ENCODE assay signal across 8 cellular contexts in the genomic region with DNA sequence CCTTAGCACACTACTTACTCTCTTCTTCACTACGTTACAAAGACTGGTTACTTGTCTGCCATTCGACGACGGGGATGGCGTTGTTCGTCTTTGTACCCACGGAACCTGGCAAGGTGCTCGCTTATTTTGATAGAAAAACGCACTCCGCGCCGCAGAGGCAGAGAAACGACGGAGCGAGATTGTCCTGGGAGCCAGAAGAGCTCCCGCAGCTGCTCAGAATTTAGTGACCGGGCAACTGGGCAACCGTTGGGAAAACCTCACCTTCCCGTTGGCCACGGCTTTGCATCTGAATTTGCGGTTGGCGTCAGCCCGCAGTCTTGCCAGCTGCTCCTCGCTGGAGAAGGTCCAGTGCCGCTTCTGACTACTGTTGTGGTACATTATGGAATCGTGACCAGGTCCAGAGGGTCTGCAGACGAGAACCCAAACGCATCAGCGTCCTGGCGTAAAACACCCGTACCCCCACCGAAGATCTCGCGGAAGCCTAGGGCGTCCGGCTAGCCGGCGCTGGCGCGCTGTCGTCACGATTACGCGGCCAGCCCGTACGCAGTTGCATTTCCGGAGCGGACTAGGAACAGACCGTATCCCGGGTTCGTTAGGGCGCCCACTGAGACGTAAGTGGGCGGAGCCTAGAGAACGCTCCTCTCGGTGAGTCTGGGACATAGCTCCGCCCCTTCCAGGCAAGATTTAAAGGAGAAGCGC.
DNase-seq lines count a peak whose midpoint lies in the region; ATAC-seq and TF ChIP-seq lines count a peak whose summit lies in the region.

Gene CCNH (minus strand): TSS at position 514 of the 699 bp plus-strand sequence. CDS start 136 bp downstream, at position 378.

- peak; percentile 96 for DNase-seq in GM06990 (ENCODE audit: extremely low read depth, insufficient read length)
- DNase-seq in NCI-H1092 (lab: John Stamatoyannopoulos, UW), result peak; percentile 96
- peak; percentile 94 for DNase-seq in germinal center (ENCODE audit: low spot score)
- DNase-seq in non-pigmented ciliary epithelial cell (ENCODE audit: low read depth), result peak; percentile 94
- DNase-seq in superior temporal gyrus (ENCODE audit: extremely low spot score), result peak; percentile 100

- peaks cover 12% of the 10 kb centered on the region for H3K36me3 Mint-ChIP-seq in activated naive CD4-positive, alpha-beta T cell treated with anti-CD3 and anti-CD28 coated beads, Interleukin-2, amount 50 U/mL, for 24 hours

- TF ChIP-seq CTCF in GM06990 (IDR thresholded peaks at IDR 0.05; ENCODE audit: insufficient read depth, low read length, poor library complexity, severe bottlenecking), result no peak

- peak within 1 kb of the TSS; percentile 97 for H3K27ac Mint-ChIP-seq in activated naive CD4-positive, alpha-beta T cell treated with anti-CD3 and anti-CD28 coated beads, Interleukin-2, amount 50 U/mL, for 24 hours

- ATAC-seq in HG02588 (IDR thresholded peaks at IDR 0.05; ENCODE audit: unreplicated experiment) (peak; percentile 99), SK-N-SH treated with all-trans-retinoic acid at 6 μM for 48 hours (peak; percentile 95)

- H3K4me3 Mint-ChIP-seq in activated naive CD4-positive, alpha-beta T cell treated with anti-CD3 and anti-CD28 coated beads, Interleukin-2, amount 50 U/mL, for 24 hours, result peak within 1 kb of the TSS; percentile 93

- peaks cover 44% of the 10 kb centered on the region for H3K4me1 Mint-ChIP-seq in activated naive CD4-positive, alpha-beta T cell treated with anti-CD3 and anti-CD28 coated beads, Interleukin-2, amount 50 U/mL, for 24 hours

- no peaks in the 10 kb centered on the region for H3K9me3 Mint-ChIP-seq in activated naive CD4-positive, alpha-beta T cell treated with anti-CD3 and anti-CD28 coated beads, Interleukin-2, amount 50 U/mL, for 24 hours

- peak within 1 kb of the TSS; percentile 90 for H3K4me3 ChIP-seq in GM06990 (replicated peaks; ENCODE audit: low read depth, low read length)

- H3K36me3 ChIP-seq in GM06990 (ENCODE audit: control insufficient read depth, insufficient read depth, low read length), result no peaks in the 10 kb centered on the region; the same call in none of the 2 replicates

- H3K27me3 Mint-ChIP-seq in activated naive CD4-positive, alpha-beta T cell treated with anti-CD3 and anti-CD28 coated beads, Interleukin-2, amount 50 U/mL, for 24 hours, result no peaks in the 10 kb centered on the region

- no peaks in the 10 kb centered on the region for H3K27me3 ChIP-seq in GM06990 (replicated peaks; ENCODE audit: control insufficient read depth, insufficient read depth, low read length)

TF ChIP-seq in SK-N-SH treated with all-trans-retinoic acid at 6 μM for 48 hours, 23 proteins besides CTCF, POLR2A, EP300 and RAD21:
- TF ChIP-seq, protein P1, sequence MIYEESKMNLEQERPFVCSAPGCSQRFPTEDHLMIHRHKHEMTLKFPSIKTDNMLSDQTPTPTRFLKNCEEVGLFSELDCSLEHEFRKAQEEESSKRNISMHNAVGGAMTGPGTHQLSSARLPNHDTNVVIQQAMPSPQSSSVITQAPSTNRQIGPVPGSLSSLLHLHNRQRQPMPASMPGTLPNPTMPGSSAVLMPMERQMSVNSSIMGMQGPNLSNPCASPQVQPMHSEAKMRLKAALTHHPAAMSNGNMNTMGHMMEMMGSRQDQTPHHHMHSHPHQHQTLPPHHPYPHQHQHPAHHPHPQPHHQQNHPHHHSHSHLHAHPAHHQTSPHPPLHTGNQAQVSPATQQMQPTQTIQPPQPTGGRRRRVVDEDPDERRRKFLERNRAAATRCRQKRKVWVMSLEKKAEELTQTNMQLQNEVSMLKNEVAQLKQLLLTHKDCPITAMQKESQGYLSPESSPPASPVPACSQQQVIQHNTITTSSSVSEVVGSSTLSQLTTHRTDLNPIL (CRISPR knock-in tag; IDR thresholded peaks at IDR 0.05; ENCODE audit: low read depth), result no peak
- no peak for TF ChIP-seq CSDC2 (CRISPR knock-in tag; IDR thresholded peaks at IDR 0.05)
- TF ChIP-seq RARB (CRISPR knock-in tag; IDR thresholded peaks at IDR 0.05), result no peak
- TF ChIP-seq SNAI2 (CRISPR knock-in tag; IDR thresholded peaks at IDR 0.05), result no peak
- TF ChIP-seq TSHZ2 (CRISPR knock-in tag; IDR thresholded peaks at IDR 0.05), result no peak
- no peak for TF ChIP-seq ISL1 (CRISPR knock-in tag; IDR thresholded peaks at IDR 0.05)
- no peak for TF ChIP-seq POU6F1 (CRISPR knock-in tag; IDR thresholded peaks at IDR 0.05; ENCODE audit: borderline replicate concordance, low read depth)

Comparison
In these comparisons a context has a peak if more than half of its experiments do, and no peak if none do; other contexts are left out.
1. Peak in every context shown above with its lines: DNase-seq, ATAC-seq and H3K4me3 ChIP-seq.